ENCODE assay signal across 1 cellular context in the genomic region with DNA sequence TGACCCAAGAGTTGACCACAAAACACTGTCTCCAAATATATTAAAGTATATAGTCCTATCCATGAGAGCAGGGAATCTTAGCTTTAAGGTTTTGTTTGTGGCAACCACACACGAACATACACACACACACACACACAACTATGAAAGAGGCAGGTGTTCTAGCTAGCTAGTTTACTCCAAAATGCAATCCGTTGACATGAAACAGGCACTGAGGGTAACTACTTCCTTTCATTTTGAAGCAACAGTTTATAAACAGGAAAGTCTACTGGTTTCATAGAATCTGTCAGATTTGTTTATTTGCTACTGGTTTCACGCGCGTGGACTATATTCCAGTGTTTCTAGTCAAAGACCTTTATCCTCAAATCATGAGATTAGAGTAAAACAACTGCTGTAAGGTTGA.
TF ChIP-seq lines count a peak whose summit lies in the region.

No MANE protein-coding gene starts in this region.

TF ChIP-seq in H1, 55 proteins besides CTCF, POLR2A, EP300 and RAD21:
- no peak for TF ChIP-seq BACH1 (IDR thresholded peaks at IDR 0.05; ENCODE audit: low read length)
- TF ChIP-seq RXRA (IDR thresholded peaks at IDR 0.05; ENCODE audit: insufficient read depth, low read depth, low read length): no peak
- TF ChIP-seq TCF12 (IDR thresholded peaks at IDR 0.05; ENCODE audit: low read depth, low read length): no peak
- no peak for TF ChIP-seq SP1 (IDR thresholded peaks at IDR 0.05; ENCODE audit: low read depth, low read length)
- TF ChIP-seq HDAC2 (IDR thresholded peaks at IDR 0.05; ENCODE audit: borderline replicate concordance in 1 of 2, low read depth in 2 of 2, low read length in 2 of 2): no peak
- TF ChIP-seq RFX5 (IDR thresholded peaks at IDR 0.05; ENCODE audit: borderline replicate concordance, low read depth, low read length): no peak
- TF ChIP-seq EGR1 (IDR thresholded peaks at IDR 0.05; ENCODE audit: borderline replicate concordance, low read depth, low read length): no peak
- TF ChIP-seq ZNF274 (IDR thresholded peaks at IDR 0.05; ENCODE audit: borderline replicate concordance, extremely low read depth, low read length): no peak
- TF ChIP-seq TAF7 (optimal IDR thresholded peaks at IDR 0.05; ENCODE audit: borderline replicate concordance, low read depth, low read length): no peak
